ENCODE assay signal across 9 cellular contexts in the genomic region with DNA sequence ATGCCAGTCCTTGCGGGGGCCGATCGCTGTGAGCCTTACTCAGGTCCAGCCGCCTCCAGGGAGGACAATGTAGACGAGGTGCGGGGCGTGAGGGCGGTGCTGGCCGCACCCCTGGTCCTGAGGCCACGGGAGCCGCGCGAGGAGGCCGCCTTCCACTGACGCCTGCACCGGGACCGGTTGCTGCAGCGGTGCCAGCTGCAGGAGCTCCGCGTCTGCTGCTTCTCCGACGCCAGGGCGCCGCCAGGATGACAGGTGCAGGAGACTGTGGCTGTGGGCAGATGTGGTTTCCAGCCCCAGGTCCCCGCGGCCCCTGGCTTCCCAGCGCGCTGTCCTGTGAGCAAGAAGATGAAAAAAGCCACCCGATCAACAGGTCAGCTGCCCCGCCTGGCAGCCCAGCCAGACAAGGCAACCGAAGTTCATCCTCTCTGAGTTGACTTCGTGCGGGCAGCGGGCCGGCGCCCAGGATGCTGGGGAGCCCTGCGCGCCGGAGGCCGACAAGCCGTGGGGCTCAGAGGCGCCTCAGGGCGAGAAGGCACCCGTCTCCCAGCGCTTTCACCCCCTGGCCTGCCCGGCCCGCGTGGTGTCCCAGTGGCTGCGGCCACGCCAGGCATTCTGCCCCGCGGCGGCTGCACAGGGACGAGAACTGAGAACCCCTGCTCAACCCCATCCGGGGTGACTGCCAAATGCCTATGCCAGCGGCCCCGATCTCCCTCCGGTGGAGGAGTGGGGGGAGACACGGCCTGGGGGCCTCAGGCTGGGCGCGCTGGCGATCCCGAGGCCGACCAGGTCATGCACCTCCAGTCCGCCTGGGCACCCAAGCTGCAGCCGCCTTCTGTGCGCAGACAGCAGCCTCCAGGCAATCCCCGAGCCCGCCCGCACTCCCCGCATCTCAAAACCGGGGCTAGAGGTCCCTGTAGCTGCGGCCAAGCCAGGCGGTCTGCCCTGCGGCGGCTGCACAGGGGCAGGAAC. TPM values are rescaled to one million over a fixed set of nuclear protein-coding genes. Genes with fewer than 3 reads are reported as not detected.
A peak's percentile ranks its signal among the peaks of the same experiment; 100 is the strongest.
DNase-seq lines count a peak whose midpoint lies in the region; ATAC-seq and TF ChIP-seq lines count a peak whose summit lies in the region.
"Had no signal": no experiment of that assay in that cellular context is flagged by ENCODE, and none has a peak within 500 bp of the region (broad histone marks: within the 10 kb centered on the region; RNA-seq: fewer than 3 reads in every experiment).

No MANE protein-coding gene starts in this region.

- 0% methylated on average over 3 of the region's 76 CpGs; no CpG with 5 or more reads in 1 of the 2 donors for WGBS in thyroid gland, 2 donors

- H3K9me3 ChIP-seq in right atrium auricular region = no peaks in the 10 kb centered on the region
- no peaks in the 10 kb centered on the region for H3K9me3 ChIP-seq in iPS-15b (ENCODE audit: control insufficient read depth, insufficient read depth, low read length)
- no peaks in the 10 kb centered on the region for H3K9me3 ChIP-seq in thyroid gland

- peak overlapping the region; percentile 54 for H3K4me3 Mint-ChIP-seq in activated CD4-positive, alpha-beta memory T cell treated with anti-CD3 and anti-CD28 coated beads for 36 hours
- no peak overlapping the region for H3K4me3 Mint-ChIP-seq in chondrocyte (ENCODE audit: unreplicated experiment)

- H3K9me3 Mint-ChIP-seq in activated CD4-positive, alpha-beta memory T cell treated with anti-CD3 and anti-CD28 coated beads for 36 hours = no peaks in the 10 kb centered on the region
- H3K9me3 Mint-ChIP-seq in chondrocyte (ENCODE audit: low read depth) = no peaks in the 10 kb centered on the region
- H3K9me3 Mint-ChIP-seq: T-helper 1 cell treated with Interleukin-12 subunit alpha and Interleukin-12 subunit beta and Interleukin-4 antibody, amounts not matched to agents 30 μg/mL and 1 μg/mL, for 36 hours had no signal

- no peak overlapping the region for H3K9ac ChIP-seq in iPS-15b (ENCODE audit: low read depth, low read length)

- POLR2A ChIA-PET in activated CD4-positive, alpha-beta memory T cell treated with anti-CD3 and anti-CD28 coated beads for 36 hours (lab: Charles Lee) = interaction anchor here (1.0 kb wide), 1 partner anchor 44 kb away, joined by 3 read pairs; no protein-coding TSS in a partner anchor

- TF ChIP-seq CTCF in right atrium auricular region (IDR thresholded peaks at IDR 0.05) (no peak), thyroid gland (IDR thresholded peaks at IDR 0.05) (no peak), chondrocyte (IDR thresholded peaks at IDR 0.05) (no peak)

- intact Hi-C loops in Right ventricle myocardium superior (cut with DNase I) = no loop called here
- intact Hi-C loops in activated CD4-positive, alpha-beta memory T cell treated with anti-CD3 and anti-CD28 coated beads for 36 hours (cut with micrococcal nuclease) = loop anchor here (1.0 to 10.0 kb wide), 2 partner anchors 43 to 67 kb away; a partner anchor contains a TSS
- intact Hi-C loops in thyroid gland (cut with DNase I) = no loop called here

- H3K4me1 ChIP-seq in right atrium auricular region (peaks cover 0 to 30% of the 10 kb centered on the region in 2 donors), iPS-15b (ENCODE audit: control insufficient read depth, insufficient read depth, low read length) (no peaks in the 10 kb centered on the region), thyroid gland (peaks cover 24 to 28% of the 10 kb centered on the region in 2 donors)

- H3K27ac ChIP-seq in right atrium auricular region (no peak overlapping the region), thyroid gland (no peak overlapping the region)

- peaks cover 19 to 44% of the 10 kb centered on the region in 2 donors for H3K27me3 ChIP-seq in right atrium auricular region
- peaks cover 81% of the 10 kb centered on the region for H3K27me3 ChIP-seq in iPS-15b (ENCODE audit: control insufficient read depth, insufficient read depth, low read length)
- peaks cover 43% of the 10 kb centered on the region for H3K27me3 ChIP-seq in thyroid gland

- H3K27me3 Mint-ChIP-seq in activated CD4-positive, alpha-beta memory T cell treated with anti-CD3 and anti-CD28 coated beads for 36 hours = peaks cover 46% of the 10 kb centered on the region
- H3K27me3 Mint-ChIP-seq in chondrocyte (ENCODE audit: low read depth) = peaks cover 49% of the 10 kb centered on the region

- no peak overlapping the region for H3K27ac Mint-ChIP-seq in activated CD4-positive, alpha-beta memory T cell treated with anti-CD3 and anti-CD28 coated beads for 36 hours
- H3K27ac Mint-ChIP-seq in chondrocyte (ENCODE audit: unreplicated experiment) = no peak overlapping the region
- H3K27ac Mint-ChIP-seq: T-helper 1 cell treated with Interleukin-12 subunit alpha and Interleukin-12 subunit beta and Interleukin-4 antibody, amounts not matched to agents 30 μg/mL and 1 μg/mL, for 36 hours had no signal

- H3K4me1 Mint-ChIP-seq in activated CD4-positive, alpha-beta memory T cell treated with anti-CD3 and anti-CD28 coated beads for 36 hours (ENCODE audit: low read depth) = peaks cover 15% of the 10 kb centered on the region
- H3K4me1 Mint-ChIP-seq in chondrocyte (ENCODE audit: low read depth) = peaks cover 6% of the 10 kb centered on the region

- H3K4me3 ChIP-seq in right atrium auricular region (peak overlapping the region in 1 of 2 donors; percentile 24), iPS-15b (ENCODE audit: low read depth, low read length) (peak overlapping the region; percentile 63), thyroid gland (replicated peaks in 1 of 3) (no peak overlapping the region)

- H3K36me3 ChIP-seq in right atrium auricular region (no peaks in the 10 kb centered on the region), iPS-15b (ENCODE audit: control insufficient read depth, insufficient read depth, low read length) (no peaks in the 10 kb centered on the region), thyroid gland (no peaks in the 10 kb centered on the region)

- DNase-seq in Right ventricle myocardium superior (no peak), right atrium auricular region (ENCODE audit: low spot score) (no peak), thyroid gland (peak; percentile 6 to 8), chondrocyte (ENCODE audit: low spot score) (no peak), nucleus accumbens (lab: John Stamatoyannopoulos, UW) (no peak)
- DNase-seq in activated CD4-positive, alpha-beta memory T cell treated with anti-CD3 and anti-CD28 coated beads for 36 hours = peak; percentile 43

- H3K36me3 Mint-ChIP-seq in activated CD4-positive, alpha-beta memory T cell treated with anti-CD3 and anti-CD28 coated beads for 36 hours = peaks cover 2% of the 10 kb centered on the region
- peaks cover 4% of the 10 kb centered on the region for H3K36me3 Mint-ChIP-seq in chondrocyte (ENCODE audit: low read depth)

- no peak for TF ChIP-seq POLR2A in thyroid gland (IDR thresholded peaks at IDR 0.05)

- peak; percentile 13 for ATAC-seq in Right ventricle myocardium superior (ENCODE audit: poor library complexity)
- no peak for ATAC-seq in HG03520 (IDR thresholded peaks at IDR 0.05; ENCODE audit: unreplicated experiment)

- CTCF ChIA-PET in activated CD4-positive, alpha-beta memory T cell treated with anti-CD3 and anti-CD28 coated beads for 36 hours (lab: Charles Lee) = interaction anchor here (0.8 to 3.8 kb wide), 8 partner anchors 11 to 140 kb away, joined by 3 to 24 read pairs (median 4); a partner anchor contains a TSS

RNA-seq across cellular contexts. Expression of a gene that starts 43.4 kb away (rescaled TPM):
- total RNA-seq in Right ventricle myocardium superior = 33.2 TPM
- 10 to 100 TPM; 32.2 to 40.4 TPM for total RNA-seq in right atrium auricular region
- 10 to 100 TPM; 16.5 to 17.2 TPM for total RNA-seq in activated CD4-positive, alpha-beta memory T cell treated with anti-CD3 and anti-CD28 coated beads for 36 hours
- total RNA-seq in thyroid gland = 10 to 100 TPM; 26.1 to 33.3 (median 28.2) TPM
- total RNA-seq in chondrocyte = 41.4 to 46.4 TPM (median 41.9 TPM) in 3 replicates

Comparison
In these comparisons a context has a peak if more than half of its experiments do, and no peak if none do; other contexts are left out.
1. DNase-seq: peak in activated CD4-positive, alpha-beta memory T cell treated with anti-CD3 and anti-CD28 coated beads for 36 hours (single experiment) and thyroid gland (2 of 2); none in Right ventricle myocardium superior (single experiment), right atrium auricular region (single experiment), chondrocyte (single experiment) and nucleus accumbens (0 of 56).